Comparison of ENCODE assay signal across 19 cellular contexts in the genomic region with DNA sequence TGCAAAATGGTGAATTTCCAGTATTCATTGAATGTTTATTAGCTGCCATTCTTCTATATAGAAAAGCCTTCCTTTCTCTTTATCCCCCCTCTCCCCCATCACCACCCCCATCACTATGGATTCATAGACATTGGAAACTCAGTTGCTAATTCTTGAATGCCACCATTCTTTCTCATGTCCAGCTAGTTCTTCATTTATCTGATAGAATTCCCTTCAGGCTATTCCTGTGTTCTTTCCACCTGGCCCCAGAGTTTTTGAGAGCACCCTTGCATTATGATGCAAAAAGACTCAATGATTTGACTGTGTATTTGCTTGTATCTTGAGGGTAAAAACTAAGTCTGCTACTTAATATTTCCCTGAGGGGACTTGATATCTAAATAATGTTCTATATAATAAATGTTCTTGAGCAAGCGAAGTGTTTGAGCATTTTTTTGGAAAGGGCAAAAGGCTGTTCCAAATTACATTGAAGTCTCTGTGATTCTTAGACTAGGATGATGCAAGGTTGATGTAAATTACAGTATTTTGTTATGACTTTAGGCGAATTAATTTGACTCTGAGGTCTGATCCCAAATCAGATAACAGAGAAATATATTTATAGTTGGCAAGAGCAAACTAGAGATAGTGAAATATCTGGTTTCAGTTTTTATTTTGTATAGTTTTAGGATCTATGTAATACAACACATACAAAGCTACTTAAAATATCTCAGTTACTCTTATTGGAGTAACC. TPM values are rescaled to one million over a fixed set of nuclear protein-coding genes. Genes with fewer than 3 reads are reported as not detected.
A peak's percentile ranks its signal among the peaks of the same experiment; 100 is the strongest.
DNase-seq lines count a peak whose midpoint lies in the region; ATAC-seq and TF ChIP-seq lines count a peak whose summit lies in the region.
"Had no signal": no experiment of that assay in that cellular context is flagged by ENCODE, and none has a peak within 500 bp of the region (broad histone marks: within the 10 kb centered on the region; RNA-seq: fewer than 3 reads in every experiment).

No MANE protein-coding gene starts in this region.

- H3K27me3 ChIP-seq in A673 (replicated peaks; ENCODE audit: insufficient read depth, low read depth, low read length, poor library complexity): no peaks in the 10 kb centered on the region
- H3K27me3 ChIP-seq: BLaER1, colonic mucosa, sigmoid colon, thyroid gland had no signal

- H3K4me3 Mint-ChIP-seq in activated naive CD8-positive, alpha-beta T cell treated with anti-CD3 and anti-CD28 coated beads, Interleukin-2, amount 10 ng/mL, durations not matched to agents 7 days and 5 days: no peak overlapping the region

- no peak for ATAC-seq in activated naive CD8-positive, alpha-beta T cell treated with anti-CD3 and anti-CD28 coated beads, Interleukin-2, amount 10 ng/mL, durations not matched to agents 7 days and 5 days (ENCODE audit: low read depth)

- CTCF ChIA-PET in A673 (lab: Charles Lee): no interaction called here

- DNase-seq in A673 (ENCODE audit: low spot score) (no peak), EH (ENCODE audit: low read depth) (peak; percentile 24), SK-MEL-5 (ENCODE audit: low read depth, low spot score) (peak; percentile 61), putamen (ENCODE audit: low spot score) (no peak), GF-D8 (lab: John Stamatoyannopoulos, UW) (no peak), cortex of kidney (lab: John Stamatoyannopoulos, UW) (no peak), iPS-NIHi11 (ENCODE audit: low spot score) (no peak)
- no peak for DNase-seq in activated naive CD8-positive, alpha-beta T cell treated with anti-CD3 and anti-CD28 coated beads, Interleukin-2, amount 10 ng/mL, durations not matched to agents 7 days and 5 days
- DNase-seq: activated CD4-positive, CD25-positive, alpha-beta regulatory T cell treated with anti-CD3 and anti-CD28 coated beads, Interleukin-2, amount 50 U/mL, for 72 hours; colonic mucosa; DMS79 treated with DMSO at 0.1 percent for 48 hours; islet precursor cell; NCI-H1092; NCI-H82; sigmoid colon; thyroid gland had no signal

- H3K9me3 Mint-ChIP-seq in activated naive CD8-positive, alpha-beta T cell treated with anti-CD3 and anti-CD28 coated beads, Interleukin-2, amount 10 ng/mL, durations not matched to agents 7 days and 5 days: no peaks in the 10 kb centered on the region

- no peak overlapping the region for H3K4me3 ChIP-seq in A673 (ENCODE audit: low read depth, low read length, poor library complexity, severe bottlenecking)
- H3K4me3 ChIP-seq: BLaER1, colonic mucosa, sigmoid colon, thyroid gland had no signal

- no TSS peak for BruUV-seq in A673 (replicated peaks; lab: Mats Ljungman, UMichigan)

- H3K9me3 ChIP-seq in A673 (ENCODE audit: low read depth, low read length, poor library complexity, severe bottlenecking): no peaks in the 10 kb centered on the region
- H3K9me3 ChIP-seq: BLaER1, colonic mucosa, sigmoid colon, thyroid gland had no signal

- peaks cover 15% of the 10 kb centered on the region for H3K4me1 ChIP-seq in A673 (ENCODE audit: insufficient read depth, low read length, poor library complexity, severe bottlenecking)
- H3K4me1 ChIP-seq: colonic mucosa, thyroid gland had no signal

- peaks cover 60% of the 10 kb centered on the region for H3K4me1 Mint-ChIP-seq in activated naive CD8-positive, alpha-beta T cell treated with anti-CD3 and anti-CD28 coated beads, Interleukin-2, amount 10 ng/mL, durations not matched to agents 7 days and 5 days

- H3K36me3 Mint-ChIP-seq in activated naive CD8-positive, alpha-beta T cell treated with anti-CD3 and anti-CD28 coated beads, Interleukin-2, amount 10 ng/mL, durations not matched to agents 7 days and 5 days: peaks cover 6% of the 10 kb centered on the region

- no peaks in the 10 kb centered on the region for H3K36me3 ChIP-seq in A673 (ENCODE audit: insufficient read depth, low read length, poor library complexity, severe bottlenecking)
- H3K36me3 ChIP-seq: BLaER1, colonic mucosa, sigmoid colon, thyroid gland had no signal

- H3K27me3 Mint-ChIP-seq in activated naive CD8-positive, alpha-beta T cell treated with anti-CD3 and anti-CD28 coated beads, Interleukin-2, amount 10 ng/mL, durations not matched to agents 7 days and 5 days: no peaks in the 10 kb centered on the region

- no peak for TF ChIP-seq CTCF in A673 (conservative IDR thresholded peaks at IDR 0.05; ENCODE audit: low read depth, low read length)

- H3K27ac ChIP-seq in A673 (ENCODE audit: low read depth, low read length, poor library complexity, severe bottlenecking): peak overlapping the region; percentile 1
- H3K27ac ChIP-seq: BLaER1, colonic mucosa, epithelial cell of prostate, RWPE1, sigmoid colon, thyroid gland had no signal

- H3K27ac Mint-ChIP-seq in activated naive CD8-positive, alpha-beta T cell treated with anti-CD3 and anti-CD28 coated beads, Interleukin-2, amount 10 ng/mL, durations not matched to agents 7 days and 5 days: peak overlapping the region; percentile 31

- POLR2A ChIA-PET in A673 (lab: Charles Lee; ENCODE audit: low non-redundant PET): no interaction called here
- POLR2A ChIA-PET in activated naive CD8-positive, alpha-beta T cell treated with anti-CD3 and anti-CD28 coated beads, Interleukin-2, amount 10 ng/mL, durations not matched to agents 7 days and 5 days (lab: Charles Lee): no interaction called here

- intact Hi-C loops in A673 (cut with micrococcal nuclease; ENCODE audit: unreplicated experiment): no loop called here

- in situ Hi-C loops in SK-MEL-5 (cut with HindIII; ENCODE audit: low pct_unique_long_range_greater_than_20kb, low sequenced_read_pairs): no loop called here

RNA-seq across cellular contexts. Expression of a gene that starts 18.8 kb away (rescaled TPM):
- total RNA-seq in A673 (2021): 37.8 and 42.1 TPM in 2 replicates
- total RNA-seq in SK-MEL-5 (2014; rRNA removed; shearing (Covaris generic)): 16.8 TPM in 2 replicates
- polyA plus RNA-seq in SK-MEL-5 (2015; cell fraction: cytosol; rRNA removed): 15.4 and 15.8 TPM in 2 replicates
- polyA plus RNA-seq in SK-MEL-5 (2015; cell fraction: nucleus; rRNA removed): 53.2 and 62.5 TPM in 2 replicates
- total RNA-seq in activated naive CD8-positive, alpha-beta T cell treated with anti-CD3 and anti-CD28 coated beads, Interleukin-2, amount 10 ng/mL, durations not matched to agents 7 days and 5 days: 100 to 1,000 TPM; 154 to 168 TPM

Comparison
In these comparisons a context has a peak if more than half of its experiments do, and no peak if none do; other contexts are left out.
1. DNase-seq: peak in EH (single experiment) and SK-MEL-5 (single experiment); none in A673 (single experiment), activated naive CD8-positive, alpha-beta T cell treated with anti-CD3 and anti-CD28 coated beads, Interleukin-2, amount 10 ng/mL, durations not matched to agents 7 days and 5 days (single experiment), putamen (single experiment), GF-D8 (single experiment), cortex of kidney (single experiment) and iPS-NIHi11 (single experiment).